Comparison of ENCODE assay signal across 8 cellular contexts in the genomic region with DNA sequence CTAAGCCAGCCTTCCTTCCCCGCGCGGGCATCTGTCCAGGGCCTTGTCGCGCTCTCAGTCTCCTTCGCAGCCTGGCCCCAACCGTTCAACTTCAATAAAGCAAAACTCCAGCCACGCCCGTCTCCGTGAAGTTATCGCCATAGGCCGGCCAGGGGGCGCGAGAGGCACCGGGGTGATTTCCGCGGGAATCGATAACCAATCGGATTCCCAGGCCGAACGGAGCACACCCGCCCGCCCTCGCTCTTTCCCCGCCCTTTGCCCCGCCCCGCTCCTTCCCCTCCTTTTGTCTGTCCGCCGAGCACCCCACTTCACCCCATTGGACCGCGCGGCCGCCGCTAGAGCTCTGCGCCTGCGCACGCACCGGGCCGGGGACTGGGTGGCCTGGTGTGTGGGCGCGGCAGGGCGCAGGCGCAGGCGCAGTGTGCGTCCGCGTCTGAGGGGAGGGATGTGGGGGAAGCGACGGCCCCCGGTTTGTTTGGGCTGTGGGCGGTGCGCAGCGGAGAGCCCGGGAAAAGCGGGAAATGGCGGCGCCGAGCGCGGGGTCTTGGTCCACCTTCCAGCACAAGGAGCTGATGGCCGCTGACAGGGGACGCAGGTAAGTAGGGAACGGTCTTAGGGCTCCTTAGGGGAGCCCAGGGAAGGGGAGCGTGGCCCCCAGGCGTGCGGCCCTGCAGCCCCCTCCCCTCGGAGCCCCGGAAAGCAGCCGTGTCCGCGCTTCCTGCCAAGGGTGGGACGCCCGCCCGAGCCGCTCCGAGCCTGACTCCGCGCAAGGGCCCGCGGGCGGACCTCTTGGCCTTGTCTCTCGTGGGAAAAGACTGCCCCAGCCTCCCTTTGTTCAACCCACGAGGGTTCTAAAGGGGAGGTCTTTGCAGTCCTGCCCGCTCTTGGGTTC. TPM values are rescaled to one million over a fixed set of nuclear protein-coding genes. Genes with fewer than 3 reads are reported as not detected.
DNase-seq lines count a peak whose midpoint lies in the region; ATAC-seq and TF ChIP-seq lines count a peak whose summit lies in the region.

Gene CASP2 (plus strand): TSS at position 417 of the 892 bp plus-strand sequence. CDS start 105 bp downstream, at position 522.

- peak within 1 kb of the TSS; percentile 88 to 99 (median 98) for H3K4me3 ChIP-seq in right lobe of liver

- TF ChIP-seq CTCF in CD4-positive, alpha-beta T cell (IDR thresholded peaks at IDR 0.05), result peak; percentile 57
- TF ChIP-seq CTCF in right lobe of liver (IDR thresholded peaks at IDR 0.05), result peak in 3 of 4 donors; percentile 48 to 50 (median 49)

- CTCF ChIA-PET in CD4-positive, alpha-beta T cell (lab: Charles Lee), result interaction anchor here (0.7 to 1.9 kb wide), 9 partner anchors 21 to 92 kb away, joined by 3 to 5 read pairs (median 4); partner anchors contain the start of gene GSTK1

- H3K36me3 ChIP-seq in right lobe of liver, result peaks cover 0 to 13% (median under 1%) of the 10 kb centered on the region in 4 donors

- peak; percentile 95 for ATAC-seq in CD4-positive, alpha-beta T cell (ENCODE audit: poor library complexity)
- ATAC-seq in GM19452 (IDR thresholded peaks at IDR 0.05; ENCODE audit: unreplicated experiment), result peak; percentile 94
- peak; percentile 50 for ATAC-seq in HG03575 (IDR thresholded peaks at IDR 0.05; ENCODE audit: extremely low read depth, insufficient number of reproducible peaks, low FRiP score, unreplicated experiment)
- peak; percentile 87 to 92 (median 90) for ATAC-seq in right lobe of liver

- no peaks in the 10 kb centered on the region for H3K27me3 ChIP-seq in CD4-positive, alpha-beta T cell (ENCODE audit: control insufficient read depth, insufficient read depth, low read length)
- H3K27me3 ChIP-seq in right lobe of liver, result no peaks in the 10 kb centered on the region

- no peaks in the 10 kb centered on the region for H3K9me3 ChIP-seq in CD4-positive, alpha-beta T cell (ENCODE audit: control insufficient read depth, low read length)
- H3K9me3 ChIP-seq in right lobe of liver, result no peaks in the 10 kb centered on the region

- POLR2A ChIA-PET in CD4-positive, alpha-beta T cell (lab: Charles Lee), result interaction anchor here (0.6 to 3.6 kb wide), 27 partner anchors 9 to 480 kb away, joined by 3 to 32 read pairs (median 5); partner anchors contain the start of genes GSTK1 and ZYX

- peaks cover 0 to 39% (median 6%) of the 10 kb centered on the region in 4 donors for H3K4me1 ChIP-seq in right lobe of liver

- peak within 1 kb of the TSS; percentile 96 for H3K4me3 Mint-ChIP-seq in CD4-positive, alpha-beta T cell

- H3K4me1 Mint-ChIP-seq in CD4-positive, alpha-beta T cell (ENCODE audit: low read depth), result peaks cover 65% of the 10 kb centered on the region

- intact Hi-C loops in CD4-positive, alpha-beta T cell (cut with DNase I, micrococcal nuclease), result loop anchor here (1.0 to 10.0 kb wide), 4 partner anchors 25 to 433 kb away; partner anchors contain the start of genes EPHA1 (in 1 of the 2), EPHB6 (in 1 of the 2), GSTK1 (in 1 of the 2) and ZYX (in 1 of the 2)
- intact Hi-C loops in right lobe of liver (cut with DNase I), result no loop called here

- H3K27me3 Mint-ChIP-seq in CD4-positive, alpha-beta T cell, result no peaks in the 10 kb centered on the region

- H3K36me3 Mint-ChIP-seq in CD4-positive, alpha-beta T cell (ENCODE audit: low read depth), result peaks cover 42% of the 10 kb centered on the region

- H3K27ac Mint-ChIP-seq in CD4-positive, alpha-beta T cell, result peak within 1 kb of the TSS; percentile 88

- H3K9me3 Mint-ChIP-seq in CD4-positive, alpha-beta T cell, result no peaks in the 10 kb centered on the region

- TF ChIP-seq POLR2A in right lobe of liver (IDR thresholded peaks at IDR 0.05), result peak; percentile 71

- DNase-seq in CD4-positive, alpha-beta T cell, result peak; percentile 97 to 99 (median 99)
- DNase-seq in NCI-H82 (lab: John Stamatoyannopoulos, UW), result peak; percentile 95
- peak; percentile 98 to 99 for DNase-seq in activated CD4-positive, alpha-beta T cell treated with anti-CD3 and anti-CD28 coated beads, Interleukin-2, amount 50 U/mL, for 48 hours
- DNase-seq in dermis microvascular lymphatic vessel endothelial cell (ENCODE audit: low read depth in 2 of 2), result peak; percentile 90 to 98
- peak; percentile 99 for DNase-seq in right lobe of liver
- DNase-seq in stimulated activated CD4-positive, alpha-beta T cell treated with anti-CD3 and anti-CD28 coated beads, Interleukin-4, amount 100 ng/mL, for 24 hours, result peak; percentile 98

- under 1% methylated on average over 42 of the region's 84 CpGs for WGBS in right lobe of liver (ENCODE audit: insufficient coverage, low coverage, low lambda C conversion rate, missing lambda C conversion rate)

- peak within 1 kb of the TSS; percentile 76 for H3K27ac ChIP-seq in CD4-positive, alpha-beta T cell (ENCODE audit: low read depth, low read length)
- H3K27ac ChIP-seq in right lobe of liver, result peak within 1 kb of the TSS; percentile 75 to 90 (median 87)

RNA-seq across cellular contexts. Expression of gene CASP2, which starts in this region (rescaled TPM):
- total RNA-seq in CD4-positive, alpha-beta T cell, result 10 to 100 TPM; 19.1 to 21.9 TPM
- total RNA-seq in dermis microvascular lymphatic vessel endothelial cell (12.3 and 19.1 TPM in 2 replicates), right lobe of liver (1 to 10 TPM; 5.3 to 8.7 (median 6.7) TPM)

Comparison
In these comparisons a context has a peak if more than half of its experiments do, and no peak if none do; other contexts are left out.
1. Peak in every context shown above with its lines: DNase-seq, ATAC-seq, H3K4me3 ChIP-seq and H3K27ac ChIP-seq.
2. intact Hi-C loops: an anchor here in CD4-positive, alpha-beta T cell (1.0 to 10.0 kb wide); none called in right lobe of liver.